ENCODE assay signal across 13 cellular contexts in genomic region chr5:151670074-151670686, GRCh38. TPM values are rescaled to one million over a fixed set of nuclear protein-coding genes. Genes with fewer than 3 reads are reported as not detected.
DNase-seq lines count a peak whose midpoint lies in the region; ATAC-seq, FAIRE-seq and TF ChIP-seq lines count a peak whose summit lies in the region.
"Had no signal": no experiment of that assay in that cellular context is flagged by ENCODE, and none has a peak within 500 bp of the region (broad histone marks: within the 10 kb centered on the region; RNA-seq: fewer than 3 reads in every experiment).

No MANE protein-coding gene starts in this region.

- BruUV-seq in MCF 10A (replicated peaks; lab: Mats Ljungman, UMichigan) = no TSS peak

- POLR2A ChIA-PET in MCF 10A (lab: Yijun Ruan, JAX) = interaction anchor here (3.3 kb wide), 1 partner anchor 9 kb away, joined by 12 read pairs; no protein-coding TSS in a partner anchor

- H3K9me2 ChIP-seq in GM23338 (ENCODE audit: insufficient read depth) = no peaks in the 10 kb centered on the region

- H3K27ac ChIP-seq in breast epithelium = peak overlapping the region; percentile 79 to 95
- H3K27ac ChIP-seq in right atrium auricular region = peak overlapping the region; percentile 82 to 92
- H3K27ac ChIP-seq in pancreas = peak overlapping the region in 1 of 4 donors; percentile 8
- peak overlapping the region; percentile 88 to 100 for H3K27ac ChIP-seq in uterus
- no peak overlapping the region for H3K27ac ChIP-seq in SJCRH30
- no peak overlapping the region for H3K27ac ChIP-seq in GM23338 (ENCODE audit: low read depth)
- H3K27ac ChIP-seq: 22Rv1 had no signal

- H3K9me3 Mint-ChIP-seq in MCF 10A (ENCODE audit: unreplicated experiment) (no peaks in the 10 kb centered on the region), GM23338 (no peaks in the 10 kb centered on the region)

- H3K4me2 ChIP-seq in GM23338 = no peak overlapping the region

- no peak for FAIRE-seq in pancreas (lab: Jason Lieb, UNC)
- FAIRE-seq: D721Med, endometrium, H1 had no signal

- H4K20me1 ChIP-seq in GM23338 (replicated peaks; ENCODE audit: insufficient read depth) = no peaks in the 10 kb centered on the region

- H3F3A ChIP-seq in GM23338 (replicated peaks; ENCODE audit: low read depth) = no peaks in the 10 kb centered on the region

- TF ChIP-seq CTCF in breast epithelium (IDR thresholded peaks at IDR 0.05) (no peak), MCF 10A (IDR thresholded peaks at IDR 0.05; ENCODE audit: unreplicated experiment) (no peak), right atrium auricular region (IDR thresholded peaks at IDR 0.05) (no peak), pancreas (IDR thresholded peaks at IDR 0.05) (no peak), uterus (IDR thresholded peaks at IDR 0.05) (no peak), GM23338 (conservative IDR thresholded peaks at IDR 0.05; ENCODE audit: low read depth in 2 of 2) (no peak)

- H3K4me3 Mint-ChIP-seq in MCF 10A (ENCODE audit: unreplicated experiment) (no peak overlapping the region), GM23338 (no peak overlapping the region)

- H3K27me3 Mint-ChIP-seq in MCF 10A (ENCODE audit: insufficient read depth, unreplicated experiment) (no peaks in the 10 kb centered on the region), GM23338 (ENCODE audit: insufficient read depth, low read depth, poor library complexity) (peaks cover 3% of the 10 kb centered on the region)

- H3K4me3 ChIP-seq in breast epithelium = no peak overlapping the region
- no peak overlapping the region for H3K4me3 ChIP-seq in right atrium auricular region
- no peak overlapping the region for H3K4me3 ChIP-seq in pancreas
- H3K4me3 ChIP-seq in uterus = no peak overlapping the region
- H3K4me3 ChIP-seq in SJCRH30 = no peak overlapping the region
- H3K4me3 ChIP-seq in GM23338 = no peak overlapping the region

- H3K4me1 Mint-ChIP-seq in MCF 10A (ENCODE audit: insufficient read depth, unreplicated experiment) (peaks cover 22% of the 10 kb centered on the region), GM23338 (peaks cover 10% of the 10 kb centered on the region)

- no peak overlapping the region for H3K27ac Mint-ChIP-seq in MCF 10A (ENCODE audit: low read depth, unreplicated experiment)
- no peak overlapping the region for H3K27ac Mint-ChIP-seq in GM23338

- CTCF ChIA-PET in MCF 10A (lab: Yijun Ruan, JAX) = interaction anchor here (0.6 to 9.2 kb wide), 9 partner anchors 10 to 844 kb away, joined by 3 to 94 read pairs (median 5); no protein-coding TSS in a partner anchor

- peaks cover 0 to 22% of the 10 kb centered on the region in 2 donors for H3K4me1 ChIP-seq in breast epithelium
- H3K4me1 ChIP-seq in right atrium auricular region = peaks cover 0 to 100% of the 10 kb centered on the region in 2 donors
- H3K4me1 ChIP-seq in pancreas = peaks cover 0 to 12% (median 0%) of the 10 kb centered on the region in 3 donors
- peaks cover 31 to 66% of the 10 kb centered on the region in 2 donors for H3K4me1 ChIP-seq in uterus
- no peaks in the 10 kb centered on the region; the same call in 1 of the 2 replicates for H3K4me1 ChIP-seq in SJCRH30
- H3K4me1 ChIP-seq in GM23338 (ENCODE audit: insufficient read depth) = peaks cover 9% of the 10 kb centered on the region; the same call in 1 of the 2 replicates

- no peak overlapping the region for H2AFZ ChIP-seq in GM23338

- WGBS in pancreas, 2 donors = 46 to 52% methylated on average over 4 of the region's 4 CpGs

- DNase-seq in breast epithelium (ENCODE audit: low spot score in 2 of 2) = no peak
- no peak for DNase-seq in MCF 10A (ENCODE audit: unreplicated experiment)
- DNase-seq in right atrium auricular region (ENCODE audit: low spot score) = no peak
- no peak for DNase-seq in pancreas
- DNase-seq in uterus = no peak
- no peak for DNase-seq in SJCRH30
- DNase-seq in GM23338 (ENCODE audit: low spot score) = no peak
- DNase-seq: NCI-H524 treated with DMSO at 0.1 percent for 48 hours had no signal

- ATAC-seq in pancreas = peak in 3 of 4 donors; percentile 17 to 73 (median 69)
- ATAC-seq in GM23338 = no peak
- ATAC-seq in GM19397 (IDR thresholded peaks at IDR 0.05; ENCODE audit: unreplicated experiment) = no peak

- H3K36me3 ChIP-seq in breast epithelium (no peaks in the 10 kb centered on the region), right atrium auricular region (peaks cover 93% of the 10 kb centered on the region), pancreas (no peaks in the 10 kb centered on the region), uterus (no peaks in the 10 kb centered on the region), SJCRH30 (peaks cover 96% of the 10 kb centered on the region), GM23338 (ENCODE audit: insufficient read depth) (peaks cover 33% of the 10 kb centered on the region; the same call in 1 of the 2 replicates)

- H3K9me3 ChIP-seq in breast epithelium (no peaks in the 10 kb centered on the region), right atrium auricular region (no peaks in the 10 kb centered on the region), pancreas (no peaks in the 10 kb centered on the region), uterus (no peaks in the 10 kb centered on the region), SJCRH30 (replicated peaks) (no peaks in the 10 kb centered on the region)

- no peaks in the 10 kb centered on the region for H3K79me2 ChIP-seq in GM23338 (replicated peaks; ENCODE audit: insufficient read depth)

- TF ChIP-seq POLR2A in breast epithelium (IDR thresholded peaks at IDR 0.05) (no peak), uterus (IDR thresholded peaks at IDR 0.05) (no peak)

- H3K27me3 ChIP-seq in breast epithelium (no peaks in the 10 kb centered on the region), right atrium auricular region (no peaks in the 10 kb centered on the region), pancreas (no peaks in the 10 kb centered on the region), uterus (no peaks in the 10 kb centered on the region), SJCRH30 (no peaks in the 10 kb centered on the region), GM23338 (ENCODE audit: insufficient read depth) (no peaks in the 10 kb centered on the region)

- H3K36me3 Mint-ChIP-seq in MCF 10A (ENCODE audit: insufficient read depth, unreplicated experiment) (peaks cover 19% of the 10 kb centered on the region), GM23338 (ENCODE audit: low read depth) (peaks cover 86% of the 10 kb centered on the region)

- intact Hi-C loops in breast epithelium (cut with DNase I; ENCODE audit: low total_unique reads) = no loop called here
- intact Hi-C loops in MCF 10A (cut with micrococcal nuclease) = no loop called here
- intact Hi-C loops in pancreas (cut with DNase I) = no loop called here
- intact Hi-C loops in uterus (cut with DNase I; ENCODE audit: low total_unique reads) = no loop called here

TF ChIP-seq in GM23338, 12 proteins besides CTCF, POLR2A, EP300 and RAD21 (continues in another document):
- TF ChIP-seq STAT1 (IDR thresholded peaks at IDR 0.05; ENCODE audit: unreplicated experiment) (no peak), POLR2AphosphoS5 (IDR thresholded peaks at IDR 0.05; ENCODE audit: low read depth) (no peak), ZNF114 (CRISPR knock-in tag; IDR thresholded peaks at IDR 0.05) (no peak), ETS1 (IDR thresholded peaks at IDR 0.05) (no peak), EZH2 (IDR thresholded peaks at IDR 0.05; ENCODE audit: low read depth, unreplicated experiment) (no peak), CREB1 (CRISPR knock-in tag; IDR thresholded peaks at IDR 0.05; ENCODE audit: low read depth) (no peak), NANOG (IDR thresholded peaks at IDR 0.05; ENCODE audit: borderline replicate concordance) (no peak), REST (IDR thresholded peaks at IDR 0.05; ENCODE audit: unreplicated experiment) (no peak)

RNA-seq across cellular contexts. Expression of gene SPARC, which starts 16.5 kb away (rescaled TPM):
- total RNA-seq in breast epithelium = 1,000 to 10,000 TPM in 1 of 3 donors, 100 to 1,000 TPM in 2; 220 to 2,507 (median 295) TPM
- total RNA-seq in MCF 10A (2022) = 17.4 and 32.6 TPM in 2 replicates
- 100 to 1,000 TPM; 292 to 567 TPM for total RNA-seq in right atrium auricular region
- 100 to 1,000 TPM in 3 of 6 donors, 10 to 100 TPM in 3; 35.5 to 608 (median 86.6) TPM for total RNA-seq in pancreas
- polyA plus RNA-seq in pancreas = 10 to 100 TPM; 27.2 to 57.1 TPM
- total RNA-seq in uterus = 1,000 to 10,000 TPM in 1 of 4 donors, 100 to 1,000 TPM in 3; 341 to 2,293 (median 751) TPM
- 1,211 and 1,265 TPM in 2 replicates for total RNA-seq in SJCRH30 (2014; rRNA removed; shearing (Covaris generic))
- 203 and 218 TPM in 2 replicates for total RNA-seq in GM23338 (2014; rRNA removed; shearing (Covaris generic))
- polyA plus RNA-seq in GM23338 (2016; fragmentation: Nextera tagmentation; extraction: Ambion mirVana) = 200 and 225 TPM in 2 replicates

Comparison
In these comparisons a context has a peak if more than half of its experiments do, and no peak if none do; other contexts are left out.
1. H3K27ac ChIP-seq: peak in breast epithelium (2 of 2), right atrium auricular region (2 of 2) and uterus (2 of 2); none in SJCRH30 (single experiment) and GM23338 (single experiment).
2. ATAC-seq: peak in pancreas (3 of 4); none in GM23338 (single experiment) and GM19397 (single experiment).